Comparison of ENCODE assay signal across 10 cellular contexts in the genomic region with DNA sequence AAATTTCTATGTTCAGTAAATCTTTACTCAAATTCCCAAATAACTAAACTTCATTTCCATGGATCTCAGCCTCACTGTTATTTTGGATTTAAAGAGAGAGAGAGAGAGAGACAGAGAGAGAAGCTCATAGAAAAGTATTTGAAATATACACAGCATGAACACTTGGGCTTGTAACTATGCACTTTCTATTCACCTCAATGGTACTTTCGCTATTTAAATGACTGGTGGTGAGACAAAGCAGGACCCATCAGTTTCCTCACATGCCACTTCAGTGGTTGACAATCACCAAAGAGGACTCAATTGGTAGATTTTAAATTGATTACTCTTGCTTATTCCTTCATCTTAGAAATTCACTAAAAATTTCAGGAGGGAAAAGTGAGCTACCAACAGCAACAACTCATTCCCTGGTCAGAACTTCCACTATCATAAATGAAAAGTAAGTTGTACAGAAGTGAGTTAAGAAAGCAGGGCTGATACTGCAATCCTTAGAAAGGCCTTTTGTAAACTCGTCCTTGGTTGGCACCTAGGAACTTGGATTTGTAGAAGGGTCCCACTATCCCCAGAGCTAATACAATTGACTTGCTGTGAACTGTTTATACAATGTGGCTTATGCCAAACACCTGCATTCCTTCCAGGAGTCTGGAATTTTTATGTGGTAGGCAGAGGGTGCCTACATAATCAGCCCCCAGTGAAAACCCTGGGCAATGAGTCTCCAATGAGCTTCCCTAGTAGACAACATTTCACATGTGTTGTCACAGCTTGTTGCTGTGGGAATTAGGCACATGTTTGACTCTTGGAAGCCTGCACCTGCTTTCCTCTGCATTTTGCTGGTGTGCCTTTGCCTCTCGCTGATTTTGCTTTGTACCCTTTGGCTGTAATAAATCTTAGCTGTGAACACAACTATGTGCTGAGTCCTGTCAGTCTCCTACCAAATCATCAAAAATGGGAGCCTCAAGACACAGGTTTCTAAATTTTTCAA. TPM values are rescaled to one million over a fixed set of nuclear protein-coding genes. Genes with fewer than 3 reads are reported as not detected.
DNase-seq lines count a peak whose midpoint lies in the region; ATAC-seq lines count a peak whose summit lies in the region.
"Had no signal": no experiment of that assay in that cellular context is flagged by ENCODE, and none has a peak within 500 bp of the region (broad histone marks: within the 10 kb centered on the region; RNA-seq: fewer than 3 reads in every experiment).

No MANE protein-coding gene starts in this region.

- peaks cover 27 to 39% of the 10 kb centered on the region in 2 donors for H3K36me3 Mint-ChIP-seq in activated naive CD4-positive, alpha-beta T cell treated with anti-CD3 and anti-CD28 coated beads, Interleukin-2, amount 50 U/mL, for 72 hours

- H3K27ac Mint-ChIP-seq in activated naive CD4-positive, alpha-beta T cell treated with anti-CD3 and anti-CD28 coated beads, Interleukin-2, amount 50 U/mL, for 72 hours, result peak overlapping the region; percentile 68 to 89

- peak; percentile 95 to 99 for ATAC-seq in activated naive CD4-positive, alpha-beta T cell treated with anti-CD3 and anti-CD28 coated beads, Interleukin-2, amount 50 U/mL, for 72 hours
- ATAC-seq in GM21717 (IDR thresholded peaks at IDR 0.05; ENCODE audit: unreplicated experiment) (peak; percentile 90), HG03439 (IDR thresholded peaks at IDR 0.05; ENCODE audit: unreplicated experiment) (peak; percentile 74)
- ATAC-seq in stimulated activated naive CD8-positive, alpha-beta T cell treated with anti-CD3 and anti-CD28 coated beads, Interleukin-15, Interleukin-2, amounts not matched to agents 100 U/mL and 50 U/mL, for 24 hours, result peak; percentile 83

- no peak for DNase-seq in activated naive CD4-positive, alpha-beta T cell treated with anti-CD3 and anti-CD28 coated beads, Interleukin-2, amount 50 U/mL, for 72 hours (ENCODE audit: low spot score in 2 of 2)
- no peak for DNase-seq in activated naive CD4-positive, alpha-beta T cell treated with anti-CD3 and anti-CD28 coated beads, Interleukin-2, amount 50 U/mL, for 16 hours
- DNase-seq in stimulated activated naive CD8-positive, alpha-beta T cell treated with anti-CD3 and anti-CD28 coated beads, Interleukin-15, Interleukin-2, amounts not matched to agents 100 U/mL and 50 U/mL, for 24 hours, result no peak
- no peak for DNase-seq in NK-92 treated with Interleukin-12 subunit alpha and Interleukin-12 subunit beta, amount 100 ng/mL, for 24 hours (lab: John Stamatoyannopoulos, UW)
- no peak for DNase-seq in medulla oblongata (ENCODE audit: extremely low spot score)
- no peak for DNase-seq in NCI-H2107 (lab: John Stamatoyannopoulos, UW)
- DNase-seq: NCI-H82, SW 1271 had no signal

- peaks cover 0 to 5% of the 10 kb centered on the region in 2 donors for H3K9me3 Mint-ChIP-seq in activated naive CD4-positive, alpha-beta T cell treated with anti-CD3 and anti-CD28 coated beads, Interleukin-2, amount 50 U/mL, for 72 hours

RNA-seq across cellular contexts. Expression of a gene that starts 10.8 kb away (rescaled TPM):
- total RNA-seq in activated naive CD4-positive, alpha-beta T cell treated with anti-CD3 and anti-CD28 coated beads, Interleukin-2, amount 50 U/mL, for 72 hours, result 10 to 100 TPM; 16.8 to 17.5 TPM

RNA-seq across cellular contexts. Expression of a gene that starts 54.4 kb away (rescaled TPM):
- total RNA-seq in activated naive CD4-positive, alpha-beta T cell treated with anti-CD3 and anti-CD28 coated beads, Interleukin-2, amount 50 U/mL, for 72 hours, result 10 to 100 TPM; 18.8 to 42.4 TPM
